In genomic region chr9:99130069-99130468, GRCh38 we compare ENCODE assay signal across 10 cellular contexts. TPM values are rescaled to one million over a fixed set of nuclear protein-coding genes. Genes with fewer than 3 reads are reported as not detected.
DNase-seq lines count a peak whose midpoint lies in the region; ATAC-seq and TF ChIP-seq lines count a peak whose summit lies in the region.
"Had no signal": no experiment of that assay in that cellular context is flagged by ENCODE, and none has a peak within 500 bp of the region (broad histone marks: within the 10 kb centered on the region; RNA-seq: fewer than 3 reads in every experiment).

No MANE protein-coding gene starts in this region.

- H3K4me3 ChIP-seq in ovary (no peak overlapping the region), aorta (ENCODE audit: low read length in 2 of 2) (no peak overlapping the region)

- intact Hi-C loops in ovary (cut with DNase I), result no loop called here
- intact Hi-C loops in aorta (cut with DNase I), result no loop called here

- H3K27me3 Mint-ChIP-seq in activated naive CD8-positive, alpha-beta T cell treated with anti-CD3 and anti-CD28 coated beads, Interleukin-2, amount 10 ng/mL, durations not matched to agents 7 days and 5 days, result no peaks in the 10 kb centered on the region
- no peaks in the 10 kb centered on the region for H3K27me3 Mint-ChIP-seq in activated CD8-positive, alpha-beta memory T cell treated with anti-CD3 and anti-CD28 coated beads, Interleukin-2, amount 10 ng/mL, durations not matched to agents 7 days and 5 days

- DNase-seq in GM10266 (ENCODE audit: extremely low spot score), result peak; percentile 32
- DNase-seq in activated naive CD8-positive, alpha-beta T cell treated with anti-CD3 and anti-CD28 coated beads, Interleukin-2, amount 10 ng/mL, durations not matched to agents 7 days and 5 days, result no peak
- no peak for DNase-seq in activated gamma-delta T cell (lab: John Stamatoyannopoulos, UW)
- DNase-seq in ovary, result no peak
- no peak for DNase-seq in aorta
- no peak for DNase-seq in activated CD8-positive, alpha-beta memory T cell treated with anti-CD3 and anti-CD28 coated beads, Interleukin-2, amount 10 ng/mL, durations not matched to agents 7 days and 5 days
- DNase-seq: Karpas-422 had no signal

- CTCF ChIA-PET in activated CD8-positive, alpha-beta memory T cell treated with anti-CD3 and anti-CD28 coated beads, Interleukin-2, amount 10 ng/mL, durations not matched to agents 7 days and 5 days (lab: Charles Lee), result interaction anchor here (0.8 kb wide), 1 partner anchor 12 kb away, joined by 3 read pairs; no protein-coding TSS in a partner anchor

- POLR2A ChIA-PET in activated naive CD8-positive, alpha-beta T cell treated with anti-CD3 and anti-CD28 coated beads, Interleukin-2, amount 10 ng/mL, durations not matched to agents 7 days and 5 days (lab: Charles Lee), result no interaction called here

- TF ChIP-seq EP300 in ovary (IDR thresholded peaks at IDR 0.05), result no peak

- TF ChIP-seq POLR2A in ovary (IDR thresholded peaks at IDR 0.05), result no peak

- no peak for TF ChIP-seq CTCF in GM10266 (IDR thresholded peaks at IDR 0.05; ENCODE audit: control insufficient read depth, insufficient read depth, low read depth, missing control alignments)
- TF ChIP-seq CTCF in ovary (IDR thresholded peaks at IDR 0.05), result no peak

- H3K4me3 Mint-ChIP-seq in activated naive CD8-positive, alpha-beta T cell treated with anti-CD3 and anti-CD28 coated beads, Interleukin-2, amount 10 ng/mL, durations not matched to agents 7 days and 5 days, result peak overlapping the region; percentile 26
- no peak overlapping the region for H3K4me3 Mint-ChIP-seq in activated CD8-positive, alpha-beta memory T cell treated with anti-CD3 and anti-CD28 coated beads, Interleukin-2, amount 10 ng/mL, durations not matched to agents 7 days and 5 days
- H3K4me3 Mint-ChIP-seq: nephron had no signal

- no peaks in the 10 kb centered on the region for H3K9me3 Mint-ChIP-seq in activated naive CD8-positive, alpha-beta T cell treated with anti-CD3 and anti-CD28 coated beads, Interleukin-2, amount 10 ng/mL, durations not matched to agents 7 days and 5 days
- H3K9me3 Mint-ChIP-seq in activated CD8-positive, alpha-beta memory T cell treated with anti-CD3 and anti-CD28 coated beads, Interleukin-2, amount 10 ng/mL, durations not matched to agents 7 days and 5 days (ENCODE audit: low read depth), result no peaks in the 10 kb centered on the region
- H3K9me3 Mint-ChIP-seq: nephron had no signal

- no peaks in the 10 kb centered on the region for H3K36me3 ChIP-seq in ovary
- H3K36me3 ChIP-seq in aorta (ENCODE audit: control insufficient read depth in 1 of 2, insufficient read depth in 2 of 2, low read length in 1 of 2), result peaks cover 0 to 6% of the 10 kb centered on the region in 2 donors

- H3K27me3 ChIP-seq in ovary, result no peaks in the 10 kb centered on the region
- no peaks in the 10 kb centered on the region for H3K27me3 ChIP-seq in aorta (ENCODE audit: control insufficient read depth in 1 of 2, insufficient read depth in 2 of 2, low read length in 1 of 2)

- no peak overlapping the region for H3K27ac Mint-ChIP-seq in activated naive CD8-positive, alpha-beta T cell treated with anti-CD3 and anti-CD28 coated beads, Interleukin-2, amount 10 ng/mL, durations not matched to agents 7 days and 5 days
- H3K27ac Mint-ChIP-seq in activated CD8-positive, alpha-beta memory T cell treated with anti-CD3 and anti-CD28 coated beads, Interleukin-2, amount 10 ng/mL, durations not matched to agents 7 days and 5 days, result no peak overlapping the region
- H3K27ac Mint-ChIP-seq: nephron had no signal

- peaks cover 57% of the 10 kb centered on the region for H3K36me3 Mint-ChIP-seq in activated naive CD8-positive, alpha-beta T cell treated with anti-CD3 and anti-CD28 coated beads, Interleukin-2, amount 10 ng/mL, durations not matched to agents 7 days and 5 days
- H3K36me3 Mint-ChIP-seq in activated CD8-positive, alpha-beta memory T cell treated with anti-CD3 and anti-CD28 coated beads, Interleukin-2, amount 10 ng/mL, durations not matched to agents 7 days and 5 days, result peaks cover 73% of the 10 kb centered on the region

- 90 to 93% (median 92%) methylated on average over 3 of the region's 3 CpGs for WGBS in ovary, 3 donors
- WGBS in aorta, 2 donors, result 87 to 88% methylated on average over 3 of the region's 3 CpGs

- peaks cover 59% of the 10 kb centered on the region for H3K4me1 Mint-ChIP-seq in activated naive CD8-positive, alpha-beta T cell treated with anti-CD3 and anti-CD28 coated beads, Interleukin-2, amount 10 ng/mL, durations not matched to agents 7 days and 5 days
- peaks cover 70% of the 10 kb centered on the region for H3K4me1 Mint-ChIP-seq in activated CD8-positive, alpha-beta memory T cell treated with anti-CD3 and anti-CD28 coated beads, Interleukin-2, amount 10 ng/mL, durations not matched to agents 7 days and 5 days

- H3K9me3 ChIP-seq in ovary (no peaks in the 10 kb centered on the region), aorta (ENCODE audit: control insufficient read depth, low read length) (no peaks in the 10 kb centered on the region)

- ATAC-seq in GM19455 (IDR thresholded peaks at IDR 0.05; ENCODE audit: unreplicated experiment), result peak; percentile 60
- peak; percentile 81 for ATAC-seq in HG03159 (IDR thresholded peaks at IDR 0.05; ENCODE audit: unreplicated experiment)
- no peak for ATAC-seq in activated naive CD8-positive, alpha-beta T cell treated with anti-CD3 and anti-CD28 coated beads, Interleukin-2, amount 10 ng/mL, durations not matched to agents 7 days and 5 days (ENCODE audit: low read depth)
- no peak for ATAC-seq in aorta (ENCODE audit: low FRiP score)
- no peak for ATAC-seq in activated CD8-positive, alpha-beta memory T cell treated with anti-CD3 and anti-CD28 coated beads, Interleukin-2, amount 10 ng/mL, durations not matched to agents 7 days and 5 days

- H3K27ac ChIP-seq in ovary (no peak overlapping the region), aorta (ENCODE audit: low read depth in 1 of 2, low read length in 2 of 2) (no peak overlapping the region)

- peaks cover 5% of the 10 kb centered on the region for H3K4me1 ChIP-seq in ovary (ENCODE audit: insufficient read depth)
- peaks cover 3 to 4% of the 10 kb centered on the region in 2 donors for H3K4me1 ChIP-seq in aorta (ENCODE audit: control insufficient read depth in 1 of 2, insufficient read depth in 2 of 2, low read length in 2 of 2)

RNA-seq across cellular contexts. Expression of gene TGFBR1, which starts 25.2 kb away (rescaled TPM):
- 10 to 100 TPM; 82.7 to 83.5 TPM for total RNA-seq in activated naive CD8-positive, alpha-beta T cell treated with anti-CD3 and anti-CD28 coated beads, Interleukin-2, amount 10 ng/mL, durations not matched to agents 7 days and 5 days
- total RNA-seq in ovary, result 10 to 100 TPM; 18.6 to 55.9 (median 41.1) TPM
- polyA plus RNA-seq in ovary, result 10 to 100 TPM; 12.5 to 17.6 TPM
- 100 to 1,000 TPM; 101 to 156 TPM for total RNA-seq in aorta
- polyA plus RNA-seq in aorta, result 10 to 100 TPM; 21.9 to 24.3 TPM
- 10 to 100 TPM; 72.5 to 78.0 TPM for total RNA-seq in activated CD8-positive, alpha-beta memory T cell treated with anti-CD3 and anti-CD28 coated beads, Interleukin-2, amount 10 ng/mL, durations not matched to agents 7 days and 5 days

Comparison
In these comparisons a context has a peak if more than half of its experiments do, and no peak if none do; other contexts are left out.
1. ATAC-seq: peak in GM19455 (single experiment) and HG03159 (single experiment); none in activated naive CD8-positive, alpha-beta T cell treated with anti-CD3 and anti-CD28 coated beads, Interleukin-2, amount 10 ng/mL, durations not matched to agents 7 days and 5 days (single experiment), aorta (single experiment) and activated CD8-positive, alpha-beta memory T cell treated with anti-CD3 and anti-CD28 coated beads, Interleukin-2, amount 10 ng/mL, durations not matched to agents 7 days and 5 days (single experiment).